ENCODE assay signal across 1 cellular context in genomic region chr16:17299790-17300189, GRCh38.
TF ChIP-seq lines count a peak whose summit lies in the region.

No MANE protein-coding gene starts in this region.

TF ChIP-seq in GM23338, 12 proteins besides CTCF, POLR2A, EP300 and RAD21 (continued from another document):
- TF ChIP-seq, protein P1, sequence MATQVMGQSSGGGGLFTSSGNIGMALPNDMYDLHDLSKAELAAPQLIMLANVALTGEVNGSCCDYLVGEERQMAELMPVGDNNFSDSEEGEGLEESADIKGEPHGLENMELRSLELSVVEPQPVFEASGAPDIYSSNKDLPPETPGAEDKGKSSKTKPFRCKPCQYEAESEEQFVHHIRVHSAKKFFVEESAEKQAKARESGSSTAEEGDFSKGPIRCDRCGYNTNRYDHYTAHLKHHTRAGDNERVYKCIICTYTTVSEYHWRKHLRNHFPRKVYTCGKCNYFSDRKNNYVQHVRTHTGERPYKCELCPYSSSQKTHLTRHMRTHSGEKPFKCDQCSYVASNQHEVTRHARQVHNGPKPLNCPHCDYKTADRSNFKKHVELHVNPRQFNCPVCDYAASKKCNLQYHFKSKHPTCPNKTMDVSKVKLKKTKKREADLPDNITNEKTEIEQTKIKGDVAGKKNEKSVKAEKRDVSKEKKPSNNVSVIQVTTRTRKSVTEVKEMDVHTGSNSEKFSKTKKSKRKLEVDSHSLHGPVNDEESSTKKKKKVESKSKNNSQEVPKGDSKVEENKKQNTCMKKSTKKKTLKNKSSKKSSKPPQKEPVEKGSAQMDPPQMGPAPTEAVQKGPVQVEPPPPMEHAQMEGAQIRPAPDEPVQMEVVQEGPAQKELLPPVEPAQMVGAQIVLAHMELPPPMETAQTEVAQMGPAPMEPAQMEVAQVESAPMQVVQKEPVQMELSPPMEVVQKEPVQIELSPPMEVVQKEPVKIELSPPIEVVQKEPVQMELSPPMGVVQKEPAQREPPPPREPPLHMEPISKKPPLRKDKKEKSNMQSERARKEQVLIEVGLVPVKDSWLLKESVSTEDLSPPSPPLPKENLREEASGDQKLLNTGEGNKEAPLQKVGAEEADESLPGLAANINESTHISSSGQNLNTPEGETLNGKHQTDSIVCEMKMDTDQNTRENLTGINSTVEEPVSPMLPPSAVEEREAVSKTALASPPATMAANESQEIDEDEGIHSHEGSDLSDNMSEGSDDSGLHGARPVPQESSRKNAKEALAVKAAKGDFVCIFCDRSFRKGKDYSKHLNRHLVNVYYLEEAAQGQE (IDR thresholded peaks at IDR 0.05; ENCODE audit: unreplicated experiment) = no peak
- TF ChIP-seq ZNF462 (CRISPR knock-in tag; IDR thresholded peaks at IDR 0.05) = no peak
- TF ChIP-seq, protein P2, sequence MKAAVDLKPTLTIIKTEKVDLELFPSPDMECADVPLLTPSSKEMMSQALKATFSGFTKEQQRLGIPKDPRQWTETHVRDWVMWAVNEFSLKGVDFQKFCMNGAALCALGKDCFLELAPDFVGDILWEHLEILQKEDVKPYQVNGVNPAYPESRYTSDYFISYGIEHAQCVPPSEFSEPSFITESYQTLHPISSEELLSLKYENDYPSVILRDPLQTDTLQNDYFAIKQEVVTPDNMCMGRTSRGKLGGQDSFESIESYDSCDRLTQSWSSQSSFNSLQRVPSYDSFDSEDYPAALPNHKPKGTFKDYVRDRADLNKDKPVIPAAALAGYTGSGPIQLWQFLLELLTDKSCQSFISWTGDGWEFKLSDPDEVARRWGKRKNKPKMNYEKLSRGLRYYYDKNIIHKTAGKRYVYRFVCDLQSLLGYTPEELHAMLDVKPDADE (IDR thresholded peaks at IDR 0.05) = no peak
TF ChIP-seq in GM23338: peak in this region for 0.
